20 cellular contexts compared by ENCODE assay signal in genomic region chr1:229104654-229105053, GRCh38.
"Had no signal": no experiment of that assay in that cellular context is flagged by ENCODE, and none has a peak within 500 bp of the region (broad histone marks: within the 10 kb centered on the region; RNA-seq: fewer than 3 reads in every experiment).

No MANE protein-coding gene starts in this region.

- H3K36me3 Mint-ChIP-seq: memory B cell, mesothelial cell of epicardium, natural killer cell had no signal

- H3K4me3 Mint-ChIP-seq: memory B cell, mesothelial cell of epicardium, natural killer cell, neural crest cell had no signal

- H3K4me1 ChIP-seq: lower lobe of right lung, upper lobe of right lung had no signal

- H3K9me3 Mint-ChIP-seq: memory B cell, mesothelial cell of epicardium, natural killer cell, neural crest cell had no signal

- ATAC-seq: esophagus mucosa, left lung, lower lobe of right lung, natural killer cell, upper lobe of right lung had no signal

- DNase-seq: cortex of kidney; effector CD8-positive, alpha-beta T cell; heart right ventricle; hypothalamus; left lung; lower lobe of right lung; natural killer cell; nucleus accumbens; stimulated activated CD4-positive, alpha-beta T cell treated with anti-CD3 and anti-CD28 coated beads, Interleukin-2, amount 100 ng/mL, for 48 hours; stimulated activated naive CD4-positive, alpha-beta T cell treated with Interleukin-2 at 50 U/mL for 16 hours; thyroid gland; upper lobe of right lung had no signal

- H3K27ac Mint-ChIP-seq: memory B cell, mesothelial cell of epicardium, natural killer cell, progenitor cell of endocrine pancreas had no signal

- H3K4me1 Mint-ChIP-seq: memory B cell, natural killer cell had no signal

- H3K4me2 ChIP-seq: smooth muscle cell had no signal

- H3K27ac ChIP-seq: dorsolateral prefrontal cortex, heart right ventricle, left lung, lower lobe of right lung, pancreas, thyroid gland, upper lobe of right lung had no signal

- H3K4me3 ChIP-seq: dorsolateral prefrontal cortex, heart right ventricle, left lung, lower lobe of right lung, pancreas, smooth muscle cell, thyroid gland, upper lobe of right lung had no signal

- H3K27me3 ChIP-seq: left lung, pancreas, thyroid gland, upper lobe of right lung had no signal

- H3K9me3 ChIP-seq: left lung, lower lobe of right lung, pancreas, thyroid gland, upper lobe of right lung had no signal

- H3K27me3 Mint-ChIP-seq: progenitor cell of endocrine pancreas had no signal

- H3K36me3 ChIP-seq: heart right ventricle, left lung, lower lobe of right lung, pancreas, thyroid gland, upper lobe of right lung had no signal
